Comparison of ENCODE assay signal across 29 cellular contexts in genomic region chr2:218957685-218958084, GRCh38. TPM values are rescaled to one million over a fixed set of nuclear protein-coding genes. Genes with fewer than 3 reads are reported as not detected.
DNase-seq lines count a peak whose midpoint lies in the region; ATAC-seq, FAIRE-seq and TF ChIP-seq lines count a peak whose summit lies in the region.
"Had no signal": no experiment of that assay in that cellular context is flagged by ENCODE, and none has a peak within 500 bp of the region (broad histone marks: within the 10 kb centered on the region; RNA-seq: fewer than 3 reads in every experiment).

No MANE protein-coding gene starts in this region.

- H3K9me3 Mint-ChIP-seq in activated CD8-positive, alpha-beta memory T cell treated with anti-CD3 and anti-CD28 coated beads, Interleukin-2, amount 10 ng/mL, durations not matched to agents 7 days and 5 days (ENCODE audit: low read depth) = no peaks in the 10 kb centered on the region
- H3K9me3 Mint-ChIP-seq in mesothelial cell of epicardium (no peaks in the 10 kb centered on the region), type B pancreatic cell (no peaks in the 10 kb centered on the region), osteocyte (ENCODE audit: unreplicated experiment) (no peaks in the 10 kb centered on the region)
- H3K9me3 Mint-ChIP-seq: HFFc6 had no signal

- peaks cover 4% of the 10 kb centered on the region for H3K36me3 Mint-ChIP-seq in activated CD8-positive, alpha-beta memory T cell treated with anti-CD3 and anti-CD28 coated beads, Interleukin-2, amount 10 ng/mL, durations not matched to agents 7 days and 5 days
- H3K36me3 Mint-ChIP-seq in mesothelial cell of epicardium (no peaks in the 10 kb centered on the region), type B pancreatic cell (no peaks in the 10 kb centered on the region), osteocyte (ENCODE audit: unreplicated experiment) (no peaks in the 10 kb centered on the region)
- H3K36me3 Mint-ChIP-seq: CD4-positive, CD25-positive, alpha-beta regulatory T cell; IgD-negative memory B cell had no signal

- H3K4me3 ChIP-seq in K562 = no peak overlapping the region

- H3K4me2 ChIP-seq in K562 (ENCODE audit: insufficient read depth, low read length) = no peak overlapping the region

- no peaks in the 10 kb centered on the region for H3K9me1 ChIP-seq in K562 (ENCODE audit: control insufficient read depth, insufficient read depth, low read length)

- peaks cover 74% of the 10 kb centered on the region for H3K27me3 Mint-ChIP-seq in activated CD8-positive, alpha-beta memory T cell treated with anti-CD3 and anti-CD28 coated beads, Interleukin-2, amount 10 ng/mL, durations not matched to agents 7 days and 5 days
- peaks cover 90% of the 10 kb centered on the region for H3K27me3 Mint-ChIP-seq in mesothelial cell of epicardium (ENCODE audit: low read depth)
- H3K27me3 Mint-ChIP-seq in type B pancreatic cell = peaks cover 84% of the 10 kb centered on the region
- peaks cover 74% of the 10 kb centered on the region for H3K27me3 Mint-ChIP-seq in osteocyte (ENCODE audit: unreplicated experiment)

- no peak overlapping the region for H3K27ac Mint-ChIP-seq in activated CD8-positive, alpha-beta memory T cell treated with anti-CD3 and anti-CD28 coated beads, Interleukin-2, amount 10 ng/mL, durations not matched to agents 7 days and 5 days
- no peak overlapping the region for H3K27ac Mint-ChIP-seq in mesothelial cell of epicardium
- H3K27ac Mint-ChIP-seq in type B pancreatic cell = no peak overlapping the region
- no peak overlapping the region for H3K27ac Mint-ChIP-seq in osteocyte (ENCODE audit: unreplicated experiment)
- H3K27ac Mint-ChIP-seq: CD4-positive, CD25-positive, alpha-beta regulatory T cell; HFFc6; IgD-negative memory B cell had no signal

- H3K27me3 ChIP-seq in K562 (ENCODE audit: control insufficient read depth in 2 of 2, insufficient read depth in 2 of 2, low read length in 2 of 2) = peaks cover 7 to 29% of the 10 kb centered on the region in 2 experiments; a peak in 4 of 5 replicates
- H3K27me3 ChIP-seq: BE2C had no signal

- ATAC-seq in activated CD8-positive, alpha-beta memory T cell treated with anti-CD3 and anti-CD28 coated beads, Interleukin-2, amount 10 ng/mL, durations not matched to agents 7 days and 5 days = no peak
- no peak for ATAC-seq in K562
- ATAC-seq: PC-3 had no signal

- H2AFZ ChIP-seq in K562 (ENCODE audit: low read depth, low read length) = no peak overlapping the region

- no peaks in the 10 kb centered on the region for H3K9me3 ChIP-seq in K562 (replicated peaks; ENCODE audit: control insufficient read depth, insufficient read depth, low read depth, low read length)
- H3K9me3 ChIP-seq: BE2C had no signal

- no peak for TF ChIP-seq EP300 in K562 (IDR thresholded peaks at IDR 0.05; ENCODE audit: low read length)

- no peaks in the 10 kb centered on the region for H3K36me3 ChIP-seq in K562 (ENCODE audit: control insufficient read depth, insufficient read depth, low read length)

- peak; percentile 33 for DNase-seq in activated CD8-positive, alpha-beta memory T cell treated with anti-CD3 and anti-CD28 coated beads, Interleukin-2, amount 10 ng/mL, durations not matched to agents 7 days and 5 days
- DNase-seq in activated CD8-positive, alpha-beta memory T cell treated with anti-CD3 and anti-CD28 coated beads, Interleukin-2, amount 50 U/mL, for 48 hours = no peak
- DNase-seq in K562 (ENCODE audit: extremely low read depth in 1 of 4, low spot score in 3 of 4) (no peak), mesothelial cell of epicardium (ENCODE audit: low spot score in 2 of 2, unreplicated experiment in 2 of 2) (no peak), type B pancreatic cell (ENCODE audit: extremely low spot score, unreplicated experiment) (peak; percentile 45), Ammon's horn (ENCODE audit: low spot score) (no peak), osteocyte (ENCODE audit: extremely low spot score, unreplicated experiment) (no peak), NCI-H526 treated with DMSO at 0.1 percent for 48 hours (lab: John Stamatoyannopoulos, UW) (no peak)
- DNase-seq: 8988T; BE2C; CD4-positive, CD25-positive, alpha-beta regulatory T cell; COR-L47; DMS153; GDM1; HFFc6; MV-4-11; NCI-H1417; NCI-H1930; NCI-H345; NCI-H524 treated with DMSO at 0.1 percent for 48 hours; PC-3; SIG-M5 had no signal

- in situ Hi-C loops in K562 (cut with MboI) = no loop called here

- no peak for FAIRE-seq in K562 (lab: Jason Lieb, UNC)
- FAIRE-seq: H54, HTR-8/SVneo had no signal

- intact Hi-C loops in K562 (cut with micrococcal nuclease) = no loop called here

- H4K20me1 ChIP-seq in K562 (replicated peaks; ENCODE audit: control insufficient read depth, insufficient read depth, low read length) = no peaks in the 10 kb centered on the region

- no TSS peak for BruUV-seq in K562 (replicated peaks; lab: Mats Ljungman, UMichigan)

- H3K9ac ChIP-seq in K562 (ENCODE audit: insufficient read depth in 1 of 2, low read depth in 2 of 2, low read length in 2 of 2) = no peak overlapping the region

- no peak overlapping the region for H3K4me3 Mint-ChIP-seq in activated CD8-positive, alpha-beta memory T cell treated with anti-CD3 and anti-CD28 coated beads, Interleukin-2, amount 10 ng/mL, durations not matched to agents 7 days and 5 days
- H3K4me3 Mint-ChIP-seq in mesothelial cell of epicardium (peak overlapping the region; percentile 80), type B pancreatic cell (peak overlapping the region; percentile 55), osteocyte (ENCODE audit: unreplicated experiment) (no peak overlapping the region)
- H3K4me3 Mint-ChIP-seq: HFFc6 had no signal

- WGBS in K562 (ENCODE audit: insufficient coverage, low coverage, missing lambda C conversion rate) = 0% methylated on average over 4 of the region's 4 CpGs

- TF ChIP-seq CTCF in K562 (IDR thresholded peaks at IDR 0.05 in 2 of 3, conservative IDR thresholded peaks at IDR 0.05 in 1 of 3; ENCODE audit: insufficient read depth in 2 of 3, low read depth in 1 of 3, low read length in 3 of 3) = no peak
- TF ChIP-seq CTCF in mesothelial cell of epicardium (IDR thresholded peaks at IDR 0.05; ENCODE audit: unreplicated experiment) = no peak
- TF ChIP-seq CTCF in type B pancreatic cell (conservative IDR thresholded peaks at IDR 0.05) = no peak
- no peak for TF ChIP-seq CTCF in osteocyte (IDR thresholded peaks at IDR 0.05)

- no peak overlapping the region for H3K27ac ChIP-seq in K562 (ENCODE audit: extremely low read depth, low read depth, low read length)
- H3K27ac ChIP-seq: HL-60, RWPE1 had no signal

- POLR2A ChIA-PET in K562 (lab: Yijun Ruan, JAX) = no interaction called here

- H3K4me1 ChIP-seq in K562 (replicated peaks in 1 of 2; ENCODE audit: control insufficient read depth in 2 of 2, insufficient read depth in 2 of 2, low read length in 2 of 2) = peaks cover 0 to 29% of the 10 kb centered on the region in 2 experiments; a peak in 2 of 5 replicates

- no peaks in the 10 kb centered on the region for H3K79me2 ChIP-seq in K562 (ENCODE audit: control insufficient read depth, insufficient read depth, low read length)

- TF ChIP-seq RAD21 in K562 (CRISPR knock-in tag; conservative IDR thresholded peaks at IDR 0.05 in 1 of 2, IDR thresholded peaks at IDR 0.05 in 1 of 2) = no peak

- CTCF ChIA-PET in activated CD8-positive, alpha-beta memory T cell treated with anti-CD3 and anti-CD28 coated beads, Interleukin-2, amount 10 ng/mL, durations not matched to agents 7 days and 5 days (lab: Charles Lee) = interaction anchor here (1.0 to 2.5 kb wide), 4 partner anchors 16 to 101 kb away, joined by 3 to 17 read pairs (median 4); no protein-coding TSS in a partner anchor
- CTCF ChIA-PET in K562 (lab: Yijun Ruan, JAX; ENCODE audit: low intra/inter-chr PET ratio) = no interaction called here

- no peak for TF ChIP-seq POLR2A in K562 (conservative IDR thresholded peaks at IDR 0.05)

- peaks cover 12% of the 10 kb centered on the region for H3K4me1 Mint-ChIP-seq in activated CD8-positive, alpha-beta memory T cell treated with anti-CD3 and anti-CD28 coated beads, Interleukin-2, amount 10 ng/mL, durations not matched to agents 7 days and 5 days
- H3K4me1 Mint-ChIP-seq in mesothelial cell of epicardium (peaks cover 23% of the 10 kb centered on the region), type B pancreatic cell (ENCODE audit: unreplicated experiment) (peaks cover 4% of the 10 kb centered on the region), osteocyte (ENCODE audit: unreplicated experiment) (peaks cover 12% of the 10 kb centered on the region)

RNA-seq across cellular contexts. Expression of gene CDK5R2, which starts 1.8 kb away (rescaled TPM):
- total RNA-seq in activated CD8-positive, alpha-beta memory T cell treated with anti-CD3 and anti-CD28 coated beads, Interleukin-2, amount 10 ng/mL, durations not matched to agents 7 days and 5 days = not detected
- total RNA-seq in K562 (2011; cell fraction: chromatin; rRNA removed; ENCODE audit: low replicate concordance) = 0.12 TPM in 1 of 2 replicates, not detected in the other
- not detected in 2 replicates for total RNA-seq in K562 (2011; cell fraction: nucleolus; rRNA removed)
- 0.22 and 0.38 TPM in 2 replicates for total RNA-seq in K562 (2011; cell fraction: nucleoplasm; rRNA removed)
- total RNA-seq in K562 (2014; rRNA removed) (not detected in 2 replicates), K562 (2014; rRNA removed; fragmentation: Illumina TruSeq; extraction: Trizol) (not detected in 2 replicates), K562 (2015; rRNA removed; fragmentation: Illumina TruSeq; extraction: Trizol) (not detected in 2 replicates), K562 (2021) (0.09 TPM in 1 of 2 replicates, not detected in the other), mesothelial cell of epicardium (0.69 to 0.97 TPM (median 0.90 TPM) in 3 replicates), type B pancreatic cell (ENCODE audit: low replicate concordance) (5.9 and 10.0 TPM in 2 replicates), osteocyte (not detected in 2 replicates)
- polyA plus RNA-seq in K562 (2011; rRNA removed) (not detected in 2 replicates), K562 (2014; fragmentation: Illumina TruSeq; extraction: Trizol) (not detected in 2 replicates), K562 (2014; fragmentation: Nextera tagmentation; extraction: Ambion mirVana) (not detected), K562 (2014; rRNA removed) (not detected in 2 replicates)
- 0.03 and 0.04 TPM in 2 replicates for polyA plus RNA-seq in K562 (2011; cell fraction: cytosol; rRNA removed)
- 0.08 and 0.17 TPM in 2 replicates for polyA plus RNA-seq in K562 (2011; cell fraction: nucleus; rRNA removed)
- polyA plus RNA-seq in K562 (2012) = 0.03 and 0.08 TPM in 2 replicates
- 0.09 and 0.11 TPM in 2 replicates for polyA minus RNA-seq in K562 (2011; rRNA and poly(A)+ RNA removed)
- polyA minus RNA-seq in K562 (2011; cell fraction: cytosol; rRNA and poly(A)+ RNA removed) = not detected in 2 replicates
- polyA minus RNA-seq in K562 (2011; cell fraction: nucleus; rRNA and poly(A)+ RNA removed) = 0.13 and 0.22 TPM in 2 replicates
- total RNA-seq: CD4-positive, CD25-positive, alpha-beta regulatory T cell had no signal
- polyA plus RNA-seq: CD4-positive, CD25-positive, alpha-beta regulatory T cell; IgD-negative memory B cell had no signal

RNA-seq across cellular contexts. Expression of gene FEV, which starts 27.3 kb away (rescaled TPM):
- not detected for total RNA-seq in activated CD8-positive, alpha-beta memory T cell treated with anti-CD3 and anti-CD28 coated beads, Interleukin-2, amount 10 ng/mL, durations not matched to agents 7 days and 5 days
- 0.51 TPM in 1 of 2 replicates, not detected in the other for total RNA-seq in K562 (2011; cell fraction: chromatin; rRNA removed; ENCODE audit: low replicate concordance)
- total RNA-seq in K562 (2011; cell fraction: nucleolus; rRNA removed) = 0.17 TPM in 1 of 2 replicates, not detected in the other
- total RNA-seq in K562 (2011; cell fraction: nucleoplasm; rRNA removed) = 0.38 TPM in 1 of 2 replicates, not detected in the other
- total RNA-seq in K562 (2014; rRNA removed) (0.45 and 0.57 TPM in 2 replicates), K562 (2014; rRNA removed; fragmentation: Illumina TruSeq; extraction: Trizol) (0.29 TPM in 1 of 2 replicates, not detected in the other), K562 (2015; rRNA removed; fragmentation: Illumina TruSeq; extraction: Trizol) (0.36 and 0.49 TPM in 2 replicates), K562 (2021) (1.6 and 2.4 TPM in 2 replicates), mesothelial cell of epicardium (0.16 to 0.29 TPM (median 0.22 TPM) in 3 replicates), type B pancreatic cell (ENCODE audit: low replicate concordance) (12.5 and 51.1 TPM in 2 replicates), osteocyte (not detected in 2 replicates)
- polyA plus RNA-seq in K562 (2011; rRNA removed) (1.1 TPM in 2 replicates), K562 (2014; fragmentation: Illumina TruSeq; extraction: Trizol) (0.79 and 0.83 TPM in 2 replicates), K562 (2014; fragmentation: Nextera tagmentation; extraction: Ambion mirVana) (under 1 TPM; 0.08 to 0.14 TPM), K562 (2014; rRNA removed) (0.78 and 1.7 TPM in 2 replicates)
- 1.0 and 5.2 TPM in 2 replicates for polyA plus RNA-seq in K562 (2011; cell fraction: cytosol; rRNA removed)
- 1.5 and 5.2 TPM in 2 replicates for polyA plus RNA-seq in K562 (2011; cell fraction: nucleus; rRNA removed)
- 5.2 and 7.5 TPM in 2 replicates for polyA plus RNA-seq in K562 (2012)
- polyA minus RNA-seq in K562 (2011; rRNA and poly(A)+ RNA removed) = 0.27 and 0.81 TPM in 2 replicates
- 2.3 and 4.0 TPM in 2 replicates for polyA minus RNA-seq in K562 (2011; cell fraction: cytosol; rRNA and poly(A)+ RNA removed)
- polyA minus RNA-seq in K562 (2011; cell fraction: nucleus; rRNA and poly(A)+ RNA removed) = 0.33 and 0.94 TPM in 2 replicates
- total RNA-seq: CD4-positive, CD25-positive, alpha-beta regulatory T cell; HFFc6; LHCN-M2 had no signal
- polyA plus RNA-seq: AG04450; CD4-positive, CD25-positive, alpha-beta regulatory T cell; IgD-negative memory B cell had no signal

RNA-seq across cellular contexts. Expression of gene CRYBA2, which starts 35.5 kb away (rescaled TPM):
- not detected for total RNA-seq in activated CD8-positive, alpha-beta memory T cell treated with anti-CD3 and anti-CD28 coated beads, Interleukin-2, amount 10 ng/mL, durations not matched to agents 7 days and 5 days
- total RNA-seq in K562 (2011; cell fraction: chromatin; rRNA removed; ENCODE audit: low replicate concordance) = 1.6 TPM in 1 of 2 replicates, not detected in the other
- total RNA-seq in K562 (2011; cell fraction: nucleolus; rRNA removed) = 1.0 TPM in 1 of 2 replicates, not detected in the other
- 0.81 TPM in 1 of 2 replicates, not detected in the other for total RNA-seq in K562 (2011; cell fraction: nucleoplasm; rRNA removed)
- total RNA-seq in K562 (2014; rRNA removed) (0.73 TPM in 1 of 2 replicates, not detected in the other), K562 (2014; rRNA removed; fragmentation: Illumina TruSeq; extraction: Trizol) (not detected in 2 replicates), K562 (2015; rRNA removed; fragmentation: Illumina TruSeq; extraction: Trizol) (0.72 and 0.75 TPM in 2 replicates), K562 (2021) (0.51 and 0.81 TPM in 2 replicates), mesothelial cell of epicardium (not detected in 3 replicates), type B pancreatic cell (ENCODE audit: low replicate concordance) (77.3 and 179 TPM in 2 replicates), osteocyte (not detected in 2 replicates)
- polyA plus RNA-seq in K562 (2011; rRNA removed) (0.23 and 1.8 TPM in 2 replicates), K562 (2014; fragmentation: Illumina TruSeq; extraction: Trizol) (not detected in 2 replicates), K562 (2014; fragmentation: Nextera tagmentation; extraction: Ambion mirVana) (under 1 TPM in 1 of 2 experiments, not detected in 1; 0.11 TPM), K562 (2014; rRNA removed) (not detected in 2 replicates)
- polyA plus RNA-seq in K562 (2011; cell fraction: cytosol; rRNA removed) = 0.62 and 9.2 TPM in 2 replicates
- 1.7 and 14.2 TPM in 2 replicates for polyA plus RNA-seq in K562 (2011; cell fraction: nucleus; rRNA removed)
- 0.75 and 1.6 TPM in 2 replicates for polyA plus RNA-seq in K562 (2012)
- polyA minus RNA-seq in K562 (2011; rRNA and poly(A)+ RNA removed) = 0.91 TPM in 1 of 2 replicates, not detected in the other
- polyA minus RNA-seq in K562 (2011; cell fraction: cytosol; rRNA and poly(A)+ RNA removed) = 2.6 TPM in 1 of 2 replicates, not detected in the other
- 0.67 TPM in 1 of 2 replicates, not detected in the other for polyA minus RNA-seq in K562 (2011; cell fraction: nucleus; rRNA and poly(A)+ RNA removed)
- total RNA-seq: CD4-positive, CD25-positive, alpha-beta regulatory T cell; HFFc6; LHCN-M2 had no signal
- polyA plus RNA-seq: CD4-positive, CD25-positive, alpha-beta regulatory T cell; IgD-negative memory B cell had no signal

Comparison
In these comparisons a context has a peak if more than half of its experiments do, and no peak if none do; other contexts are left out.
1. DNase-seq: peak in activated CD8-positive, alpha-beta memory T cell treated with anti-CD3 and anti-CD28 coated beads, Interleukin-2, amount 10 ng/mL, durations not matched to agents 7 days and 5 days (single experiment) and type B pancreatic cell (single experiment); none in activated CD8-positive, alpha-beta memory T cell treated with anti-CD3 and anti-CD28 coated beads, Interleukin-2, amount 50 U/mL, for 48 hours (single experiment), K562 (0 of 4), mesothelial cell of epicardium (0 of 2), Ammon's horn (single experiment), osteocyte (single experiment) and NCI-H526 treated with DMSO at 0.1 percent for 48 hours (single experiment).
2. H3K4me3 Mint-ChIP-seq: peak in mesothelial cell of epicardium (single experiment) and type B pancreatic cell (single experiment); none in activated CD8-positive, alpha-beta memory T cell treated with anti-CD3 and anti-CD28 coated beads, Interleukin-2, amount 10 ng/mL, durations not matched to agents 7 days and 5 days (single experiment) and osteocyte (single experiment).
3. RNA of gene CRYBA2, which starts 35.5 kb away (total RNA-seq): 77.3 to 179 TPM in type B pancreatic cell; 0.51 to 1.6 TPM in K562, not detected in activated CD8-positive, alpha-beta memory T cell treated with anti-CD3 and anti-CD28 coated beads, Interleukin-2, amount 10 ng/mL, durations not matched to agents 7 days and 5 days, not detected in mesothelial cell of epicardium and not detected in osteocyte; every median in the first group is over 10 times any median in the second.